ENCODE assay signal across 8 cellular contexts in the genomic region with DNA sequence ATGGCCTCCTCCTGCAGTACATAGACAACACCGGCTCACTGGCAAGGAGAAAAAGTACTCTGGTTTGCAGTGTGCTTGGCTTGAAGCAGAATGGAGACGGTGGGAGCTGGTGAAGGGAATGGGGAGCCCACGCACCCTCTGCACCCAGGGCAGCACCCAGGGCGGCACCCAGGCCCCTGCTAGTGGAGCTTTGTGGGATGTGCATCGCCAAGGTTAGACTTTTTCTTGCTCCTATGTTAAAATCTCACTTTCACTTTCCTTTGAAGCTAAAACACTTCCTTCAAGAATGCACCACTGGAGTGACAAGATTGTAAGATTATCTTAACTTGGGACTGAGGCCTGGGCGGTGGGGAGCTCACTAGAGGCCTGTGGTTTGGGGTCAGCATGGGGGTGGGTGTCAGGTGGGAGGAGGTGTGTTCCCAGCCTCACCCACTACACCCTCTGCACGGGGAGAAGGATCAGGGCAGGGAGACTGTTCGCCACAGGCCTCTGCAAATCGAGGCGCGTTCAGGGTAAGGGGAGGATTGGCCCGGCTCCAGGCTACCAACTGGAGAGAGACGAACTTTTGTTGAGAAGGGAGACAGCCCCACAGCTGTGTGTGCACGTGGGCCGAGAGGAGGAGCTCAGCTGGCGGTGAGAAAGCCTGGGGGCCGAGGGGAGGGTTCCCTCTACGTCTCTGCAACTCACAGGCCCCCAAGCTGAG.
DNase-seq lines count a peak whose midpoint lies in the region; ATAC-seq and TF ChIP-seq lines count a peak whose summit lies in the region.

No MANE protein-coding gene starts in this region.

- TF ChIP-seq CTCF in ascending aorta (IDR thresholded peaks at IDR 0.05): no peak

- no peak overlapping the region for H3K27ac ChIP-seq in ascending aorta

- peak; percentile 27 for DNase-seq in activated CD4-positive, alpha-beta T cell treated with anti-CD3 and anti-CD28 coated beads for 1 hour
- DNase-seq in NK-92 treated with Interleukin-12 subunit alpha and Interleukin-12 subunit beta, amount 100 ng/mL, for 24 hours (lab: John Stamatoyannopoulos, UW): no peak
- DNase-seq in ascending aorta (ENCODE audit: low spot score in 2 of 2): no peak

- intact Hi-C loops in ascending aorta (cut with DNase I): no loop called here

- no peaks in the 10 kb centered on the region for H3K36me3 ChIP-seq in ascending aorta

- H3K27ac Mint-ChIP-seq in stimulated activated naive CD8-positive, alpha-beta T cell treated with anti-CD3 and anti-CD28 coated beads, Interleukin-15, Interleukin-2, amounts not matched to agents 100 ng/mL and 50 ng/mL, for 24 hours: peak overlapping the region; percentile 97

- no peak overlapping the region for H3K4me3 ChIP-seq in ascending aorta

- ATAC-seq in GM18511 (IDR thresholded peaks at IDR 0.05; ENCODE audit: unreplicated experiment): peak; percentile 84
- ATAC-seq in HG02943 (IDR thresholded peaks at IDR 0.05; ENCODE audit: low read depth, unreplicated experiment): peak; percentile 71
- ATAC-seq in esophagus mucosa: peak; percentile 47
- ATAC-seq in GM21515 (IDR thresholded peaks at IDR 0.05; ENCODE audit: unreplicated experiment): no peak

- peak overlapping the region; percentile 85 for H3K4me3 Mint-ChIP-seq in stimulated activated naive CD8-positive, alpha-beta T cell treated with anti-CD3 and anti-CD28 coated beads, Interleukin-15, Interleukin-2, amounts not matched to agents 100 ng/mL and 50 ng/mL, for 24 hours

- H3K36me3 Mint-ChIP-seq in stimulated activated naive CD8-positive, alpha-beta T cell treated with anti-CD3 and anti-CD28 coated beads, Interleukin-15, Interleukin-2, amounts not matched to agents 100 ng/mL and 50 ng/mL, for 24 hours (ENCODE audit: low read depth): no peaks in the 10 kb centered on the region

- H3K27me3 Mint-ChIP-seq in stimulated activated naive CD8-positive, alpha-beta T cell treated with anti-CD3 and anti-CD28 coated beads, Interleukin-15, Interleukin-2, amounts not matched to agents 100 ng/mL and 50 ng/mL, for 24 hours: no peaks in the 10 kb centered on the region

- no peaks in the 10 kb centered on the region for H3K9me3 Mint-ChIP-seq in stimulated activated naive CD8-positive, alpha-beta T cell treated with anti-CD3 and anti-CD28 coated beads, Interleukin-15, Interleukin-2, amounts not matched to agents 100 ng/mL and 50 ng/mL, for 24 hours

- no peaks in the 10 kb centered on the region for H3K27me3 ChIP-seq in ascending aorta

- H3K4me1 Mint-ChIP-seq in stimulated activated naive CD8-positive, alpha-beta T cell treated with anti-CD3 and anti-CD28 coated beads, Interleukin-15, Interleukin-2, amounts not matched to agents 100 ng/mL and 50 ng/mL, for 24 hours (ENCODE audit: low read depth): peaks cover 30% of the 10 kb centered on the region

- no peaks in the 10 kb centered on the region for H3K4me1 ChIP-seq in ascending aorta

- no peaks in the 10 kb centered on the region for H3K9me3 ChIP-seq in ascending aorta
